17 cellular contexts compared by ENCODE assay signal in genomic region chr1:23514121-23514679, GRCh38.
"Had no signal": no experiment of that assay in that cellular context is flagged by ENCODE, and none has a peak within 500 bp of the region (broad histone marks: within the 10 kb centered on the region; RNA-seq: fewer than 3 reads in every experiment).

No MANE protein-coding gene starts in this region.

- DNase-seq: foreskin keratinocyte; head of caudate nucleus; kidney; left cardiac atrium; left ventricle myocardium superior; naive thymus-derived CD8-positive, alpha-beta T cell; posterior cingulate gyrus; right cardiac atrium; small intestine; stimulated activated CD4-positive, alpha-beta T cell treated with anti-CD3 and anti-CD28 coated beads, Interleukin-12 subunit alpha, Interleukin-12 subunit beta, amount 100 ng/mL, for 4 hours; stimulated activated CD4-positive, alpha-beta T cell treated with anti-CD3 and anti-CD28 coated beads, Interleukin-2, amount 100 ng/mL, for 48 hours; tibial artery; upper lobe of right lung had no signal

- H3K79me2 ChIP-seq: hepatocyte had no signal

- H2AFZ ChIP-seq: hepatocyte had no signal

- H3K36me3 Mint-ChIP-seq: naive thymus-derived CD8-positive, alpha-beta T cell had no signal

- H3K27me3 Mint-ChIP-seq: naive thymus-derived CD8-positive, alpha-beta T cell; stimulated activated naive CD8-positive, alpha-beta T cell treated with anti-CD3 and anti-CD28 coated beads, Interleukin-15, Interleukin-2, amounts not matched to agents 100 ng/mL and 50 ng/mL, for 24 hours had no signal

- H3K27me3 ChIP-seq: foreskin keratinocyte, hepatocyte, tibial artery, upper lobe of right lung, vagina had no signal

- H3K4me2 ChIP-seq: hepatocyte had no signal

- H3K4me1 Mint-ChIP-seq: naive thymus-derived CD8-positive, alpha-beta T cell had no signal

- H3K4me3 Mint-ChIP-seq: naive thymus-derived CD8-positive, alpha-beta T cell; stimulated activated naive CD8-positive, alpha-beta T cell treated with anti-CD3 and anti-CD28 coated beads, Interleukin-15, Interleukin-2, amounts not matched to agents 100 ng/mL and 50 ng/mL, for 24 hours had no signal

- H3K4me1 ChIP-seq: foreskin keratinocyte, tibial artery, upper lobe of right lung, vagina had no signal

- H3K27ac Mint-ChIP-seq: stimulated activated naive CD8-positive, alpha-beta T cell treated with anti-CD3 and anti-CD28 coated beads, Interleukin-15, Interleukin-2, amounts not matched to agents 100 ng/mL and 50 ng/mL, for 24 hours had no signal

- H3K9me3 Mint-ChIP-seq: naive thymus-derived CD8-positive, alpha-beta T cell; stimulated activated naive CD8-positive, alpha-beta T cell treated with anti-CD3 and anti-CD28 coated beads, Interleukin-15, Interleukin-2, amounts not matched to agents 100 ng/mL and 50 ng/mL, for 24 hours had no signal

- H3K27ac ChIP-seq: foreskin keratinocyte, hepatocyte, tibial artery, upper lobe of right lung, vagina had no signal

- ATAC-seq: foreskin keratinocyte; left cardiac atrium; left ventricle myocardium superior; naive thymus-derived CD8-positive, alpha-beta T cell; right cardiac atrium; upper lobe of right lung had no signal

- H3K9me3 ChIP-seq: mucosa of descending colon, tibial artery, upper lobe of right lung, vagina had no signal

- H3K36me3 ChIP-seq: tibial artery, upper lobe of right lung, vagina had no signal

- FAIRE-seq: kidney, small intestine had no signal

- H3K4me3 ChIP-seq: hepatocyte, mucosa of descending colon, tibial artery, upper lobe of right lung, vagina had no signal
